10 cellular contexts compared by ENCODE assay signal in the genomic region with DNA sequence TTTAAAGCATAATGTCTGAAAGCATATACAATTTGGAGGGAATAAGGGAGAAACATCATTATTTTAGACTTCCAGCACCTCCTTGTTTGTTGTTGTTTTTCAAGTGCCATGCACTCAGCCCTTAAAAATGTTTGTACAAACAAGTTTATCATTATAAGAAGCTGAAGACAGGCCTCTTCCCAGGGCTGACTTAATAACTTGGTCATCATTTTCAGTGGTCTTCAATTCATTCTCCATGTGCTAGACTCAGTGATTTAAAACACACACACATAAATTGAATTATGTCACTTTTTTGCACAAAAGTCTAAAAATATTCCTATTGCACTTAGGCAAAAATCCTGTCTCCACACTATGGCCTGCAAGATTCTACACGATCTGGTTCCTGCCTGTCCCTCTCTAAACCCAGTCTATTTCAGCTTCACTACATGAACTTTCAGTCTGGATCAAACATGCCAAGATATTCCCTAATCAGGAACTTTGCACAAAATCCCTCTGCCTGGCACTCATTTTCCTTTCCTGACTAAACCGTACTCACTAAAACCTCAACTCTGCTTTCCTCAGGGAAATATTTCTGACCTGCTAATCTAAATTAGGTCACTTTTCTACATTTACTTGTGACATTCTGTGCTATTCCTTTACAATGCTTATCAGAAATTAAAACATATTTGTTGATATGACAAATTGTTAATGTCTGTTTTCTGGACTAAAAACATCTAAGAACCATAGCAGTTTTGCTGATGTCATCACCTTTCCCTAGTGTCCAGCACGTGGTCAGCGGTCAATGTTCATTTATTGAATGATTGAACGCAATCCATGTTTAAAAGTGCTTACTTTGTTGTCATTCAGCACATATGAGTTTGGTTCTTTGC. TPM values are rescaled to one million over a fixed set of nuclear protein-coding genes. Genes with fewer than 3 reads are reported as not detected.
DNase-seq lines count a peak whose midpoint lies in the region; ATAC-seq, FAIRE-seq and TF ChIP-seq lines count a peak whose summit lies in the region.
"Had no signal": no experiment of that assay in that cellular context is flagged by ENCODE, and none has a peak within 500 bp of the region (broad histone marks: within the 10 kb centered on the region; RNA-seq: fewer than 3 reads in every experiment).

No MANE protein-coding gene starts in this region.

- H3K9me2 ChIP-seq in hepatocyte (replicated peaks; ENCODE audit: insufficient read depth): no peaks in the 10 kb centered on the region

- H3K4me1 Mint-ChIP-seq in CD8-positive, alpha-beta T cell (ENCODE audit: low read depth): peaks cover 54% of the 10 kb centered on the region

- no peaks in the 10 kb centered on the region for H3K27me3 ChIP-seq in CD8-positive, alpha-beta T cell (ENCODE audit: insufficient read depth, low read length)
- no peaks in the 10 kb centered on the region for H3K27me3 ChIP-seq in right lobe of liver
- no peaks in the 10 kb centered on the region for H3K27me3 ChIP-seq in hepatocyte

- no peak for TF ChIP-seq POLR2A in right lobe of liver (IDR thresholded peaks at IDR 0.05)

- no peak overlapping the region for H3K4me3 ChIP-seq in CD8-positive, alpha-beta T cell (ENCODE audit: low read depth, low read length)
- H3K4me3 ChIP-seq in right lobe of liver: peak overlapping the region in 1 of 3 donors; percentile 19
- H3K4me3 ChIP-seq in hepatocyte: no peak overlapping the region

- WGBS in right lobe of liver (ENCODE audit: insufficient coverage, low coverage, low lambda C conversion rate, missing lambda C conversion rate): 14% methylated on average over 5 of the region's 5 CpGs
- 78% methylated on average over 5 of the region's 5 CpGs for WGBS in hepatocyte (ENCODE audit: low lambda C conversion rate, missing lambda C conversion rate)

- CTCF ChIA-PET in CD8-positive, alpha-beta T cell (lab: Charles Lee): interaction anchor here (1.2 to 4.2 kb wide), 2 partner anchors 13 to 70 kb away, joined by 4 to 20 read pairs; no protein-coding TSS in a partner anchor

- H3K9me3 Mint-ChIP-seq in CD8-positive, alpha-beta T cell: peaks cover 4% of the 10 kb centered on the region

- H3K36me3 ChIP-seq in CD8-positive, alpha-beta T cell (ENCODE audit: insufficient read depth, low read length): no peaks in the 10 kb centered on the region
- H3K36me3 ChIP-seq in right lobe of liver: no peaks in the 10 kb centered on the region
- no peaks in the 10 kb centered on the region for H3K36me3 ChIP-seq in hepatocyte (replicated peaks; ENCODE audit: insufficient read depth, low read depth)

- no peak for DNase-seq in CD8-positive, alpha-beta T cell
- no peak for DNase-seq in right lobe of liver
- no peak for DNase-seq in hepatocyte (ENCODE audit: low spot score)
- no peak for DNase-seq in NCI-H226
- DNase-seq in GM19239 (ENCODE audit: insufficient read length, low spot score): no peak
- DNase-seq: GDM1 had no signal

- H3K27me3 Mint-ChIP-seq in CD8-positive, alpha-beta T cell (ENCODE audit: low read depth): no peaks in the 10 kb centered on the region

- no peak overlapping the region for H2AFZ ChIP-seq in hepatocyte

- peak overlapping the region; percentile 90 for H3K27ac Mint-ChIP-seq in CD8-positive, alpha-beta T cell

- POLR2A ChIA-PET in CD8-positive, alpha-beta T cell (lab: Charles Lee): interaction anchor here (1.0 to 4.7 kb wide), 4 partner anchors 8 to 28 kb away, joined by 5 to 50 read pairs (median 8); partner anchors contain the start of gene GBP5

- peak overlapping the region; percentile 26 for H3K27ac ChIP-seq in CD8-positive, alpha-beta T cell (ENCODE audit: low read depth, low read length)
- H3K27ac ChIP-seq in right lobe of liver (peak overlapping the region; percentile 7 to 57 (median 41)), hepatocyte (no peak overlapping the region)
- H3K27ac ChIP-seq: HL-60 had no signal

- no peak overlapping the region for H3K4me2 ChIP-seq in hepatocyte

- H3K36me3 Mint-ChIP-seq in CD8-positive, alpha-beta T cell: no peaks in the 10 kb centered on the region

- H4K20me1 ChIP-seq in hepatocyte (ENCODE audit: insufficient read depth, poor library complexity, severe bottlenecking): no peaks in the 10 kb centered on the region

- no peak for TF ChIP-seq CTCF in CD8-positive, alpha-beta T cell (IDR thresholded peaks at IDR 0.05)
- TF ChIP-seq CTCF in right lobe of liver (IDR thresholded peaks at IDR 0.05) (no peak), hepatocyte (IDR thresholded peaks at IDR 0.05; ENCODE audit: poor library complexity) (no peak)

- H3K4me1 ChIP-seq in CD8-positive, alpha-beta T cell (ENCODE audit: insufficient read depth, low read length): peaks cover 46% of the 10 kb centered on the region
- H3K4me1 ChIP-seq in right lobe of liver (peaks cover 0 to 24% (median 8%) of the 10 kb centered on the region in 4 donors), hepatocyte (ENCODE audit: insufficient read depth) (no peaks in the 10 kb centered on the region)

- peak; percentile 13 for ATAC-seq in CD8-positive, alpha-beta T cell
- peak; percentile 34 for ATAC-seq in GM19463 (IDR thresholded peaks at IDR 0.05; ENCODE audit: unreplicated experiment)
- peak; percentile 20 for ATAC-seq in HG03520 (IDR thresholded peaks at IDR 0.05; ENCODE audit: unreplicated experiment)
- peak; percentile 58 to 66 (median 64) for ATAC-seq in right lobe of liver
- no peak for ATAC-seq in HG02970 (IDR thresholded peaks at IDR 0.05; ENCODE audit: low FRiP score, unreplicated experiment)

- FAIRE-seq in GM19239 (lab: Jason Lieb, UNC): no peak

- intact Hi-C loops in CD8-positive, alpha-beta T cell (cut with DNase I, micrococcal nuclease): loop anchor here in 1 of 2 experiments (1.0 to 5.0 kb wide), 3 partner anchors 8 to 90 kb away; partner anchors contain the start of gene GBP4
- intact Hi-C loops in right lobe of liver (cut with DNase I): no loop called here

- peaks cover under 1% of the 10 kb centered on the region for H3K9me3 ChIP-seq in CD8-positive, alpha-beta T cell (ENCODE audit: low read length)
- H3K9me3 ChIP-seq in right lobe of liver (no peaks in the 10 kb centered on the region), hepatocyte (ENCODE audit: low read depth) (no peaks in the 10 kb centered on the region)

- H3K4me3 Mint-ChIP-seq in CD8-positive, alpha-beta T cell: peak overlapping the region; percentile 74

- no peaks in the 10 kb centered on the region for H3K79me2 ChIP-seq in hepatocyte

RNA-seq across cellular contexts. Expression of gene GBP5, which starts 14.8 kb away (rescaled TPM):
- total RNA-seq in CD8-positive, alpha-beta T cell: 100 to 1,000 TPM; 114 to 125 TPM
- 1 to 10 TPM in 5 of 6 experiments, under 1 TPM in 1; 0.44 to 5.0 (median 1.5) TPM for total RNA-seq in right lobe of liver
- total RNA-seq in hepatocyte: not detected in 2 replicates
- not detected in 2 replicates for polyA plus RNA-seq in hepatocyte

Comparison
In these comparisons a context has a peak if more than half of its experiments do, and no peak if none do; other contexts are left out.
1. RNA of gene GBP5, which starts 14.8 kb away (total RNA-seq): 114 to 125 TPM in CD8-positive, alpha-beta T cell; 0.44 to 5.0 TPM in right lobe of liver and not detected in hepatocyte; every median in the first group is over 10 times any median in the second.